Comparison of ENCODE assay signal across 15 cellular contexts in genomic region chr17:63832455-63832854, GRCh38. TPM values are rescaled to one million over a fixed set of nuclear protein-coding genes. Genes with fewer than 3 reads are reported as not detected.
DNase-seq lines count a peak whose midpoint lies in the region; ATAC-seq and TF ChIP-seq lines count a peak whose summit lies in the region.
"Had no signal": no experiment of that assay in that cellular context is flagged by ENCODE, and none has a peak within 500 bp of the region (broad histone marks: within the 10 kb centered on the region; RNA-seq: fewer than 3 reads in every experiment).

No MANE protein-coding gene starts in this region.

- TF ChIP-seq CTCF in Panc1 (IDR thresholded peaks at IDR 0.05) (no peak), endothelial cell (IDR thresholded peaks at IDR 0.05; ENCODE audit: unreplicated experiment) (peak; percentile 19), transverse colon (IDR thresholded peaks at IDR 0.05) (no peak)

- peaks cover 42 to 88% of the 10 kb centered on the region in 2 donors for H3K36me3 Mint-ChIP-seq in CD4-positive, alpha-beta memory T cell
- H3K36me3 Mint-ChIP-seq in endothelial cell (ENCODE audit: low read depth, unreplicated experiment): peaks cover 58% of the 10 kb centered on the region

- peaks cover 79% of the 10 kb centered on the region for H3K36me3 ChIP-seq in CD4-positive, alpha-beta memory T cell (ENCODE audit: insufficient read depth, low read length)
- H3K36me3 ChIP-seq in Panc1 (ENCODE audit: control insufficient read depth, insufficient read depth, low read length) (peaks cover 28% of the 10 kb centered on the region), transverse colon (peaks cover 0 to 62% (median 29%) of the 10 kb centered on the region in 4 donors)

- no peaks in the 10 kb centered on the region for H3K9me3 Mint-ChIP-seq in CD4-positive, alpha-beta memory T cell
- H3K9me3 Mint-ChIP-seq in endothelial cell (ENCODE audit: unreplicated experiment): no peaks in the 10 kb centered on the region
- H3K9me3 Mint-ChIP-seq: activated B cell treated with CpG ODN at 0.5 μM for 24 hours; activated T-helper 1 cell treated with anti-CD3 and anti-CD28 coated beads, Interleukin-12 subunit alpha, Interleukin-12 subunit beta, Interleukin-2, Interleukin-4 antibody, amounts not matched to agents 30 ng/mL and 10 ng/mL and 1 ng/mL, durations not matched to agents 14 hours and 24 hours and 36 hours had no signal

- POLR2A ChIA-PET in CD4-positive, alpha-beta memory T cell (lab: Charles Lee; ENCODE audit: partially characterized antibody): interaction anchor here (0.5 to 12.7 kb wide), 6 partner anchors 7 to 314 kb away, joined by 4 to 129 read pairs (median 50); partner anchors contain the start of gene SMARCD2
- POLR2A ChIA-PET in Panc1 (lab: Charles Lee): no interaction called here

- H3K27ac ChIP-seq in CD4-positive, alpha-beta memory T cell (ENCODE audit: low read depth, low read length): no peak overlapping the region
- H3K27ac ChIP-seq in Panc1 (ENCODE audit: low read length) (no peak overlapping the region), transverse colon (no peak overlapping the region)

- H3K27ac Mint-ChIP-seq in CD4-positive, alpha-beta memory T cell: peak overlapping the region in 6 of 7 donors; percentile 55 to 84 (median 70)
- H3K27ac Mint-ChIP-seq in endothelial cell (ENCODE audit: unreplicated experiment): no peak overlapping the region
- H3K27ac Mint-ChIP-seq: activated B cell treated with CpG ODN at 0.5 μM for 24 hours had no signal

- CTCF ChIA-PET in CD4-positive, alpha-beta memory T cell (lab: Charles Lee; ENCODE audit: partially characterized antibody): interaction anchor here (1.1 to 5.3 kb wide), 4 partner anchors 7 to 33 kb away, joined by 3 to 37 read pairs (median 12); no protein-coding TSS in a partner anchor
- CTCF ChIA-PET in Panc1 (lab: Charles Lee): no interaction called here

- H3K4me3 Mint-ChIP-seq in CD4-positive, alpha-beta memory T cell: peak overlapping the region in 3 of 8 donors; percentile 3 to 26 (median 21)
- no peak overlapping the region for H3K4me3 Mint-ChIP-seq in endothelial cell (ENCODE audit: unreplicated experiment)
- H3K4me3 Mint-ChIP-seq: activated B cell treated with CpG ODN at 0.5 μM for 24 hours; activated T-helper 1 cell treated with anti-CD3 and anti-CD28 coated beads, Interleukin-12 subunit alpha, Interleukin-12 subunit beta, Interleukin-2, Interleukin-4 antibody, amounts not matched to agents 30 ng/mL and 10 ng/mL and 1 ng/mL, durations not matched to agents 14 hours and 24 hours and 36 hours had no signal

- in situ Hi-C loops in Panc1 (cut with HindIII; ENCODE audit: low pct_unique_long_range_greater_than_20kb, low sequenced_read_pairs) (no loop called here), transverse colon (cut with MboI; ENCODE audit: low pct_ligation_motif_present in 1 of 4, low pct_unique_long_range_greater_than_20kb in 1 of 4, low sequenced_read_pairs in 3 of 4) (no loop called here)

- TF ChIP-seq EP300 in transverse colon (IDR thresholded peaks at IDR 0.05; ENCODE audit: low read depth): no peak

- DNase-seq in DMS53 (lab: John Stamatoyannopoulos, UW) (peak; percentile 19), DMS53 treated with DMSO at 0.1 percent for 48 hours (lab: John Stamatoyannopoulos, UW; ENCODE audit: unreplicated experiment) (no peak), Panc1 (ENCODE audit: low read depth, low spot score) (no peak), endothelial cell (ENCODE audit: low spot score) (no peak), Right ventricle myocardium superior (no peak), transverse colon (no peak), NCI-H2107 (lab: John Stamatoyannopoulos, UW) (no peak)
- DNase-seq in CD4-positive, alpha-beta memory T cell: no peak
- DNase-seq: activated B cell treated with CpG ODN at 0.5 μM for 24 hours, MM.1S, NCI-H2081 treated with DMSO at 0.1 percent for 48 hours had no signal

- H3K4me1 Mint-ChIP-seq in CD4-positive, alpha-beta memory T cell: peaks cover 43 to 72% (median 58%) of the 10 kb centered on the region in 4 donors
- H3K4me1 Mint-ChIP-seq in endothelial cell (ENCODE audit: unreplicated experiment): peaks cover 29% of the 10 kb centered on the region

- H3K9me3 ChIP-seq in CD4-positive, alpha-beta memory T cell (ENCODE audit: control insufficient read depth in 1 of 2, low read length in 2 of 2): no peaks in the 10 kb centered on the region
- no peaks in the 10 kb centered on the region for H3K9me3 ChIP-seq in Panc1 (ENCODE audit: control insufficient read depth, insufficient read depth, low read depth, low read length)
- H3K9me3 ChIP-seq in transverse colon: no peaks in the 10 kb centered on the region

- ATAC-seq in Panc1: no peak
- ATAC-seq in Right ventricle myocardium superior (ENCODE audit: poor library complexity): no peak

- TSS peak; percentile 52 for BruUV-seq in Panc1 (replicated peaks; lab: Mats Ljungman, UMichigan)

- no peaks in the 10 kb centered on the region for H3K27me3 ChIP-seq in CD4-positive, alpha-beta memory T cell (ENCODE audit: insufficient read depth, low read length)
- no peaks in the 10 kb centered on the region for H3K27me3 ChIP-seq in Panc1 (ENCODE audit: control insufficient read depth, insufficient read depth, low read length)
- H3K27me3 ChIP-seq in transverse colon: no peaks in the 10 kb centered on the region

- 76% methylated on average over 2 of the region's 2 CpGs; no CpG with 5 or more reads in 1 of the 2 donors for WGBS in transverse colon (ENCODE audit: low coverage in 1 of 2), 2 donors

- peaks cover 68% of the 10 kb centered on the region for H3K4me1 ChIP-seq in CD4-positive, alpha-beta memory T cell (ENCODE audit: insufficient read depth, low read length)
- peaks cover 13% of the 10 kb centered on the region for H3K4me1 ChIP-seq in Panc1 (ENCODE audit: control insufficient read depth, insufficient read depth, low read length)
- peaks cover 8 to 37% (median 20%) of the 10 kb centered on the region in 4 donors for H3K4me1 ChIP-seq in transverse colon

- no peak for TF ChIP-seq POLR2A in transverse colon (IDR thresholded peaks at IDR 0.05)

- H3K27me3 Mint-ChIP-seq in CD4-positive, alpha-beta memory T cell: no peaks in the 10 kb centered on the region
- peaks cover 20% of the 10 kb centered on the region for H3K27me3 Mint-ChIP-seq in endothelial cell (ENCODE audit: unreplicated experiment)
- H3K27me3 Mint-ChIP-seq: activated B cell treated with CpG ODN at 0.5 μM for 24 hours had no signal

- no peak overlapping the region for H3K4me3 ChIP-seq in CD4-positive, alpha-beta memory T cell (ENCODE audit: low read length in 2 of 2)
- H3K4me3 ChIP-seq in Panc1 (ENCODE audit: low read depth in 2 of 2, low read length in 2 of 2) (no peak overlapping the region), transverse colon (no peak overlapping the region)

- intact Hi-C loops in CD4-positive, alpha-beta memory T cell (cut with micrococcal nuclease): no loop called here
- intact Hi-C loops in Panc1 (cut with micrococcal nuclease; ENCODE audit: unreplicated experiment) (no loop called here), Right ventricle myocardium superior (cut with DNase I) (no loop called here), transverse colon (cut with DNase I; ENCODE audit: low total_unique reads) (no loop called here)

RNA-seq across cellular contexts. Expression of gene FTSJ3, which starts 5.0 kb away (rescaled TPM):
- 10 to 100 TPM; 62.1 to 62.2 TPM for total RNA-seq in CD4-positive, alpha-beta memory T cell
- polyA plus RNA-seq in CD4-positive, alpha-beta memory T cell: 10 to 100 TPM; 12.3 to 40.8 TPM
- total RNA-seq in Panc1 (2021; ENCODE audit: unreplicated experiment) (41.3 TPM), endothelial cell (ENCODE audit: unreplicated experiment) (48.6 TPM), Right ventricle myocardium superior (29.8 TPM), transverse colon (10 to 100 TPM; 17.7 to 45.9 (median 34.6) TPM)
- polyA plus RNA-seq in Panc1 (2012; ENCODE audit: insufficient read length): 31.1 TPM

RNA-seq across cellular contexts. Expression of gene PSMC5, which starts 5.2 kb away (rescaled TPM):
- total RNA-seq in CD4-positive, alpha-beta memory T cell: 100 to 1,000 TPM; 121 TPM
- 100 to 1,000 TPM; 188 to 227 TPM for polyA plus RNA-seq in CD4-positive, alpha-beta memory T cell
- total RNA-seq in Panc1 (2021; ENCODE audit: unreplicated experiment) (145 TPM), endothelial cell (ENCODE audit: unreplicated experiment) (124 TPM), Right ventricle myocardium superior (136 TPM), transverse colon (100 to 1,000 TPM in 1 of 4 donors, 10 to 100 TPM in 3; 63.2 to 131 (median 77.9) TPM)
- polyA plus RNA-seq in Panc1 (2012; ENCODE audit: insufficient read length): 223 TPM

RNA-seq across cellular contexts. Expression of gene SMARCD2, which starts 10.0 kb away (rescaled TPM):
- 100 to 1,000 TPM; 113 to 114 TPM for total RNA-seq in CD4-positive, alpha-beta memory T cell
- polyA plus RNA-seq in CD4-positive, alpha-beta memory T cell: 100 to 1,000 TPM in 1 of 2 donors, 10 to 100 TPM in 1; 80.4 to 125 TPM
- total RNA-seq in Panc1 (2021; ENCODE audit: unreplicated experiment): 59.4 TPM
- 48.7 TPM for polyA plus RNA-seq in Panc1 (2012; ENCODE audit: insufficient read length)
- total RNA-seq in endothelial cell (ENCODE audit: unreplicated experiment): 57.3 TPM
- total RNA-seq in Right ventricle myocardium superior: 22.0 TPM
- 100 to 1,000 TPM in 3 of 4 donors, 10 to 100 TPM in 1; 99.0 to 130 (median 109) TPM for total RNA-seq in transverse colon

RNA-seq across cellular contexts. Expression of gene CSH2, which starts 41.0 kb away (rescaled TPM):
- not detected for total RNA-seq in CD4-positive, alpha-beta memory T cell
- polyA plus RNA-seq in CD4-positive, alpha-beta memory T cell: not detected
- total RNA-seq in Panc1 (2021; ENCODE audit: unreplicated experiment) (not detected), endothelial cell (ENCODE audit: unreplicated experiment) (not detected), Right ventricle myocardium superior (not detected), transverse colon (not detected)
- polyA plus RNA-seq in Panc1 (2012; ENCODE audit: insufficient read length): 0.30 TPM
- total RNA-seq: A172; activated B cell treated with CpG ODN at 0.5 μM for 24 hours; activated T-helper 1 cell treated with anti-CD3 and anti-CD28 coated beads, Interleukin-12 subunit alpha, Interleukin-12 subunit beta, Interleukin-2, Interleukin-4 antibody, amounts not matched to agents 30 ng/mL and 10 ng/mL and 1 ng/mL, durations not matched to agents 14 hours and 24 hours and 36 hours; lung microvascular endothelial cell; skeletal muscle tissue had no signal

RNA-seq across cellular contexts. Expression of gene GH2, which starts 49.3 kb away (rescaled TPM):
- total RNA-seq in CD4-positive, alpha-beta memory T cell: not detected
- polyA plus RNA-seq in CD4-positive, alpha-beta memory T cell: not detected
- not detected for total RNA-seq in Panc1 (2021; ENCODE audit: unreplicated experiment)
- not detected for polyA plus RNA-seq in Panc1 (2012; ENCODE audit: insufficient read length)
- not detected for total RNA-seq in endothelial cell (ENCODE audit: unreplicated experiment)
- total RNA-seq in Right ventricle myocardium superior: not detected
- not detected for total RNA-seq in transverse colon
- total RNA-seq: A172; activated B cell treated with CpG ODN at 0.5 μM for 24 hours; activated T-helper 1 cell treated with anti-CD3 and anti-CD28 coated beads, Interleukin-12 subunit alpha, Interleukin-12 subunit beta, Interleukin-2, Interleukin-4 antibody, amounts not matched to agents 30 ng/mL and 10 ng/mL and 1 ng/mL, durations not matched to agents 14 hours and 24 hours and 36 hours; lung microvascular endothelial cell; skeletal muscle tissue had no signal
